Comparison of ENCODE assay signal across 25 cellular contexts in the genomic region with DNA sequence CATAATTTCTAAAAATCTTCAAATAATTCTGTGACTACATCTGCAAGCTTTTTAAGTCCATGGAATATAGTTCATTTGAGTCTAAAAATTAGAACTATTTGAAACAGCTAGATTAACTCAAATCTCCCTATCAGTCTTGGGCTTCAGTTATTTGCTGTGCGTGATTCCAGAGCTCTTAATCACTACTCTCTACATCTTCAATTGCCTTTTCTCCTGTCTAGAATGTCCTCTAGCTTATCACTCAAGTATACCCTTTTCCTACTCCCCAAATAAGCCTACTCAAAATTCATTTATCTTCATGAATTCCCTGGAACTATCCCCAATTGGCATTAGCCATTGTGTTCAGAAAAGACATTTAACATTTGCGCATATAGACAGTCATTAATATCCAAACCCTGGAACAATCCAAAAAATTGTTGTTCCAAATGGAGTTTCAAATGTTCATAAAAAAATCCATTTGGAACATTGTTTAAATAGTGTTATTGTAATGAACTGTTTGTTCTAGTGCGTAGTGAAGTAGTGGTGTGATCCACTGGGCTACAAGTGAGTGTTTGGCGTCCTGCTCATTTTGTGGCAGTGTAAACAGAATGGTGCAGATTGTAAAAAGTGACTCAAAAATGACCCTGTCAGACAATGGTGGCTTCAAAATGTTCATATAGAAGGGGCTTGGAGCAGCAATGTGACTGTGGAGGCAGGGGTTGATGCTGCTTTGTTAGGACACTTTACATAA.
A peak's percentile ranks its signal among the peaks of the same experiment; 100 is the strongest.
DNase-seq lines count a peak whose midpoint lies in the region; ATAC-seq and TF ChIP-seq lines count a peak whose summit lies in the region.
"Had no signal": no experiment of that assay in that cellular context is flagged by ENCODE, and none has a peak within 500 bp of the region (broad histone marks: within the 10 kb centered on the region; RNA-seq: fewer than 3 reads in every experiment).

No MANE protein-coding gene starts in this region.

- no peaks in the 10 kb centered on the region for H3K27me3 ChIP-seq in lower lobe of right lung (ENCODE audit: low read depth)
- H3K27me3 ChIP-seq in left ventricle myocardium inferior (ENCODE audit: low read depth): peaks cover 6% of the 10 kb centered on the region
- H3K27me3 ChIP-seq: brain microvascular endothelial cell, dorsolateral prefrontal cortex, MG63, transverse colon had no signal

- H3K9me3 ChIP-seq in lower lobe of right lung: no peaks in the 10 kb centered on the region
- no peaks in the 10 kb centered on the region for H3K9me3 ChIP-seq in left ventricle myocardium inferior (replicated peaks)
- H3K9me3 ChIP-seq: heart right ventricle, MG63, mucosa of descending colon, transverse colon had no signal

- peak overlapping the region; percentile 37 for H3K27ac ChIP-seq in lower lobe of right lung
- H3K27ac ChIP-seq in left ventricle myocardium inferior (replicated peaks): no peak overlapping the region
- H3K27ac ChIP-seq: brain microvascular endothelial cell, dorsolateral prefrontal cortex, heart right ventricle, HL-60, transverse colon had no signal

- DNase-seq in DMS153 (lab: John Stamatoyannopoulos, UW) (peak; percentile 82), NCI-H2029 (lab: John Stamatoyannopoulos, UW) (peak; percentile 73), NCI-H774 (lab: John Stamatoyannopoulos, UW) (peak; percentile 66), lower lobe of right lung (no peak), cerebellar nuclear complex (lab: John Stamatoyannopoulos, UW) (no peak), left ventricle myocardium inferior (no peak), NCI-H146 treated with DMSO at 0.1 percent for 48 hours (lab: John Stamatoyannopoulos, UW; ENCODE audit: unreplicated experiment) (no peak)
- DNase-seq: activated CD4-positive, alpha-beta T cell treated with anti-CD3 and anti-CD28 coated beads, Interleukin-2, amount 10 ng/mL, durations not matched to agents 24 days and 14 days; amniotic stem cell; brain microvascular endothelial cell; dorsolateral prefrontal cortex; foreskin melanocyte; H9; heart right ventricle; KBM-7; MG63; mucosa of descending colon; NCI-H1436 treated with DMSO at 0.1 percent for 48 hours; NCI-H526 treated with DMSO at 0.1 percent for 48 hours; SIG-M5; stimulated activated CD4-positive, alpha-beta T cell treated with anti-CD3 and anti-CD28 coated beads, Interleukin-4, amount 100 ng/mL, for 24 hours; SW 1271; transverse colon had no signal

- TF ChIP-seq CTCF in lower lobe of right lung (IDR thresholded peaks at IDR 0.05): no peak
- no peak for TF ChIP-seq CTCF in left ventricle myocardium inferior (IDR thresholded peaks at IDR 0.05; ENCODE audit: borderline replicate concordance)

- H3K4me1 ChIP-seq in lower lobe of right lung (peaks cover 7% of the 10 kb centered on the region), left ventricle myocardium inferior (no peaks in the 10 kb centered on the region)
- H3K4me1 ChIP-seq: heart right ventricle, transverse colon had no signal

- ATAC-seq in lower lobe of right lung: peak; percentile 92 to 97
- ATAC-seq in GM21447 (IDR thresholded peaks at IDR 0.05; ENCODE audit: unreplicated experiment): no peak
- ATAC-seq: heart right ventricle, mucosa of descending colon had no signal

- intact Hi-C loops in lower lobe of right lung (cut with DNase I): no loop called here
- intact Hi-C loops in left ventricle myocardium inferior (cut with micrococcal nuclease): no loop called here

- H3K36me3 ChIP-seq in lower lobe of right lung (no peaks in the 10 kb centered on the region), left ventricle myocardium inferior (no peaks in the 10 kb centered on the region)
- H3K36me3 ChIP-seq: brain microvascular endothelial cell, heart right ventricle, MG63, transverse colon had no signal

- H3K4me3 ChIP-seq in lower lobe of right lung: no peak overlapping the region
- no peak overlapping the region for H3K4me3 ChIP-seq in left ventricle myocardium inferior
- H3K4me3 ChIP-seq: dorsolateral prefrontal cortex, heart right ventricle, MG63, mucosa of descending colon, transverse colon had no signal

Comparison
In these comparisons a context has a peak if more than half of its experiments do, and no peak if none do; other contexts are left out.
1. DNase-seq: peak in DMS153 (single experiment), NCI-H2029 (single experiment) and NCI-H774 (single experiment); none in lower lobe of right lung (single experiment), cerebellar nuclear complex (0 of 2), left ventricle myocardium inferior (single experiment) and NCI-H146 treated with DMSO at 0.1 percent for 48 hours (single experiment).